ENCODE assay signal across 8 cellular contexts in genomic region chr1:25148673-25149300, GRCh38.
DNase-seq lines count a peak whose midpoint lies in the region; ATAC-seq and TF ChIP-seq lines count a peak whose summit lies in the region.

No MANE protein-coding gene starts in this region.

- no peaks in the 10 kb centered on the region for H4K20me1 ChIP-seq in MM.1S (ENCODE audit: insufficient read depth, low read length)

- peak; percentile 74 for TF ChIP-seq CTCF in GM10266 (IDR thresholded peaks at IDR 0.05; ENCODE audit: control insufficient read depth, insufficient read depth, low read depth, missing control alignments)
- peak; percentile 75 for TF ChIP-seq CTCF in MM.1S (IDR thresholded peaks at IDR 0.05; ENCODE audit: low read length)

- peak; percentile 44 to 66 for ATAC-seq in activated naive CD4-positive, alpha-beta T cell treated with anti-CD3 and anti-CD28 coated beads, Interleukin-2, amount 50 U/mL, for 72 hours
- peak; percentile 44 for ATAC-seq in memory B cell (ENCODE audit: low read depth)
- ATAC-seq in HG02852 (IDR thresholded peaks at IDR 0.05; ENCODE audit: unreplicated experiment) = no peak
- ATAC-seq in GM19035 (IDR thresholded peaks at IDR 0.05; ENCODE audit: unreplicated experiment) = no peak
- no peak for ATAC-seq in GM19397 (IDR thresholded peaks at IDR 0.05; ENCODE audit: unreplicated experiment)

- peaks cover 14% of the 10 kb centered on the region for H3K27me3 Mint-ChIP-seq in memory B cell

- DNase-seq in GM10266 (ENCODE audit: extremely low spot score) (peak; percentile 47), MM.1S (peak; percentile 31), memory B cell (ENCODE audit: low spot score in 2 of 2) (peak in 1 of 2 donors; percentile 20), ureter (ENCODE audit: low spot score) (no peak)
- peak in 1 of 2 donors; percentile 30 for DNase-seq in activated naive CD4-positive, alpha-beta T cell treated with anti-CD3 and anti-CD28 coated beads, Interleukin-2, amount 50 U/mL, for 72 hours (ENCODE audit: low spot score in 2 of 2)

- H3K9ac ChIP-seq in MM.1S (ENCODE audit: low read length) = no peak overlapping the region

- no peaks in the 10 kb centered on the region for H3K9me2 ChIP-seq in MM.1S (replicated peaks; ENCODE audit: insufficient read depth, low read length)

- peaks cover 11% of the 10 kb centered on the region for H3K4me1 Mint-ChIP-seq in memory B cell

- H3K27me3 ChIP-seq in MM.1S (replicated peaks; ENCODE audit: insufficient read depth, low read length) = no peaks in the 10 kb centered on the region

- no peak overlapping the region for H3K27ac ChIP-seq in MM.1S (ENCODE audit: low read length)

- H3K9me3 ChIP-seq in MM.1S (replicated peaks; ENCODE audit: insufficient read depth, low read length) = no peaks in the 10 kb centered on the region

- H3K4me1 ChIP-seq in MM.1S (ENCODE audit: low read length) = no peaks in the 10 kb centered on the region

- no peak overlapping the region for H3K4me2 ChIP-seq in MM.1S (ENCODE audit: low read depth, low read length)

- no peaks in the 10 kb centered on the region for H3K79me2 ChIP-seq in MM.1S (ENCODE audit: low read length)

- H3K4me3 Mint-ChIP-seq in memory B cell = no peak overlapping the region

- no peak overlapping the region for H3K27ac Mint-ChIP-seq in activated naive CD4-positive, alpha-beta T cell treated with anti-CD3 and anti-CD28 coated beads, Interleukin-2, amount 50 U/mL, for 72 hours
- no peak overlapping the region for H3K27ac Mint-ChIP-seq in memory B cell

- H2AFZ ChIP-seq in MM.1S (ENCODE audit: low read length) = peak overlapping the region; percentile 15

- no peaks in the 10 kb centered on the region for H3K9me3 Mint-ChIP-seq in activated naive CD4-positive, alpha-beta T cell treated with anti-CD3 and anti-CD28 coated beads, Interleukin-2, amount 50 U/mL, for 72 hours
- H3K9me3 Mint-ChIP-seq in memory B cell = no peaks in the 10 kb centered on the region

- H3F3A ChIP-seq in MM.1S (ENCODE audit: insufficient read depth, low read length) = no peaks in the 10 kb centered on the region

- H3K36me3 ChIP-seq in MM.1S (replicated peaks; ENCODE audit: insufficient read depth, low read length) = no peaks in the 10 kb centered on the region

- no peaks in the 10 kb centered on the region for H3K36me3 Mint-ChIP-seq in activated naive CD4-positive, alpha-beta T cell treated with anti-CD3 and anti-CD28 coated beads, Interleukin-2, amount 50 U/mL, for 72 hours
- no peaks in the 10 kb centered on the region for H3K36me3 Mint-ChIP-seq in memory B cell

- H3K4me3 ChIP-seq in MM.1S (ENCODE audit: low read length) = no peak overlapping the region

Comparison
In these comparisons a context has a peak if more than half of its experiments do, and no peak if none do; other contexts are left out.
1. ATAC-seq: peak in activated naive CD4-positive, alpha-beta T cell treated with anti-CD3 and anti-CD28 coated beads, Interleukin-2, amount 50 U/mL, for 72 hours (2 of 2) and memory B cell (single experiment); none in HG02852 (single experiment), GM19035 (single experiment) and GM19397 (single experiment).